Comparison of ENCODE assay signal across 13 cellular contexts in the genomic region with DNA sequence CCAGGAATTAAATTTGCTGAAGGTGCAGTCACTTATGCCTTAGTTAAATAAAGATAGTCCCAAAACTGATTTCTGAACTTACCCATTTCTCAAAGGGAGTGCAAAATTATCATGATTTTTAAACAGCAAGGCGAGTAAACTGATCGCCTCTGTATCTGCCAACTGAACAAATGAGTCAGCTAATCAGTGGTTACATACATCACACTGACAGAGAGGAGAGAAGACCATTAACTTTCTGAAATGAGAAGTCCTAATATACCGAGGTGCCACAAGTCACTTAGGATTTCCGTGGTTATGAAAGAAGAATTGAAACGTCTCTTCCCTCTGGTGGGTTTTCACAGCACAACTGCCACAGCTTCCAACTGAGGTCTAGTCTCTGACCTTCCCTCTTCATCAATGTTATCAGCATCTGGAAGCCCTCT.
A peak's percentile ranks its signal among the peaks of the same experiment; 100 is the strongest.
DNase-seq lines count a peak whose midpoint lies in the region; ATAC-seq, FAIRE-seq and TF ChIP-seq lines count a peak whose summit lies in the region.
"Had no signal": no experiment of that assay in that cellular context is flagged by ENCODE, and none has a peak within 500 bp of the region (broad histone marks: within the 10 kb centered on the region; RNA-seq: fewer than 3 reads in every experiment).

No MANE protein-coding gene starts in this region.

- DNase-seq in ELR (ENCODE audit: low read depth) (peak; percentile 8), NOMO-1 (lab: John Stamatoyannopoulos, UW; ENCODE audit: unreplicated experiment in 2 of 2) (peak; percentile 73 to 93), K562 (ENCODE audit: extremely low read depth in 1 of 4, low spot score in 3 of 4) (peak; percentile 28 to 60 (median 43)), kidney glomerular epithelial cell (lab: John Stamatoyannopoulos, UW) (no peak), sciatic nerve (ENCODE audit: low spot score) (no peak)
- DNase-seq in activated CD4-positive, alpha-beta T cell treated with anti-CD3 and anti-CD28 coated beads, Interleukin-2, amount 10 ng/mL, durations not matched to agents 24 days and 14 days, result no peak
- DNase-seq: aorta, endodermal cell had no signal

- peak overlapping the region; percentile 71 for H2AFZ ChIP-seq in K562 (ENCODE audit: low read depth, low read length)

- no peaks in the 10 kb centered on the region for H3K36me3 Mint-ChIP-seq in activated CD4-positive, alpha-beta T cell treated with anti-CD3 and anti-CD28 coated beads, Interleukin-2, amount 10 ng/mL, durations not matched to agents 24 days and 14 days (ENCODE audit: low read depth)
- H3K36me3 Mint-ChIP-seq: mesothelial cell of epicardium had no signal

- no TSS peak for BruUV-seq in K562 (replicated peaks; lab: Mats Ljungman, UMichigan)

- intact Hi-C loops in K562 (cut with micrococcal nuclease), result no loop called here
- intact Hi-C loops in activated CD4-positive, alpha-beta T cell treated with anti-CD3 and anti-CD28 coated beads, Interleukin-2, amount 10 ng/mL, durations not matched to agents 24 days and 14 days (cut with micrococcal nuclease), result no loop called here
- intact Hi-C loops in sciatic nerve (cut with DNase I), result no loop called here

- peak overlapping the region; percentile 55 for H3K4me2 ChIP-seq in K562 (ENCODE audit: insufficient read depth, low read length)

- H3K36me3 ChIP-seq in K562 (ENCODE audit: control insufficient read depth, insufficient read depth, low read length), result peaks cover 5% of the 10 kb centered on the region; the same call in 2 of the 3 replicates

- H3K9me3 Mint-ChIP-seq in activated CD4-positive, alpha-beta T cell treated with anti-CD3 and anti-CD28 coated beads, Interleukin-2, amount 10 ng/mL, durations not matched to agents 24 days and 14 days, result no peaks in the 10 kb centered on the region
- H3K9me3 Mint-ChIP-seq: endodermal cell, mesothelial cell of epicardium had no signal

- peak in 1 of 2 experiments; percentile 26; a peak in 1 of 4 replicates for TF ChIP-seq RAD21 in K562 (CRISPR knock-in tag; conservative IDR thresholded peaks at IDR 0.05 in 1 of 2, IDR thresholded peaks at IDR 0.05 in 1 of 2)

- in situ Hi-C loops in K562 (cut with MboI), result no loop called here

- no peak overlapping the region for H3K27ac Mint-ChIP-seq in activated CD4-positive, alpha-beta T cell treated with anti-CD3 and anti-CD28 coated beads, Interleukin-2, amount 10 ng/mL, durations not matched to agents 24 days and 14 days
- H3K27ac Mint-ChIP-seq: endodermal cell, mesothelial cell of epicardium had no signal

- no peaks in the 10 kb centered on the region for H3K27me3 Mint-ChIP-seq in activated CD4-positive, alpha-beta T cell treated with anti-CD3 and anti-CD28 coated beads, Interleukin-2, amount 10 ng/mL, durations not matched to agents 24 days and 14 days

- H3K9ac ChIP-seq in K562 (ENCODE audit: insufficient read depth in 1 of 2, low read depth in 2 of 2, low read length in 2 of 2), result peak overlapping the region; percentile 24 to 64; a peak in 2 of 4 replicates

- POLR2A ChIA-PET in K562 (lab: Yijun Ruan, JAX), result interaction anchor here (0.6 to 1.2 kb wide), 5 partner anchors 9 to 349 kb away, joined by 3 to 4 read pairs (median 3); no protein-coding TSS in a partner anchor

- peaks cover 11 to 52% of the 10 kb centered on the region in 2 experiments for H3K4me1 ChIP-seq in K562 (replicated peaks in 1 of 2; ENCODE audit: control insufficient read depth in 2 of 2, insufficient read depth in 2 of 2, low read length in 2 of 2)

- no peaks in the 10 kb centered on the region for H4K20me1 ChIP-seq in K562 (replicated peaks; ENCODE audit: control insufficient read depth, insufficient read depth, low read length)

- no peak overlapping the region for H3K4me3 ChIP-seq in K562

- no peaks in the 10 kb centered on the region for H3K27me3 ChIP-seq in K562 (ENCODE audit: control insufficient read depth in 2 of 2, insufficient read depth in 2 of 2, low read length in 2 of 2)

- peak; percentile 81 for TF ChIP-seq EP300 in K562 (IDR thresholded peaks at IDR 0.05; ENCODE audit: low read length)

- FAIRE-seq in K562 (lab: Jason Lieb, UNC), result peak; percentile 58

- peak; percentile 50 for ATAC-seq in HG02852 (IDR thresholded peaks at IDR 0.05; ENCODE audit: unreplicated experiment)
- peak; percentile 55 for ATAC-seq in K562
- no peak for ATAC-seq in HG03571 (IDR thresholded peaks at IDR 0.05; ENCODE audit: unreplicated experiment)
- no peak for ATAC-seq in sciatic nerve
- ATAC-seq: Panc1 had no signal

- H3K4me1 Mint-ChIP-seq in activated CD4-positive, alpha-beta T cell treated with anti-CD3 and anti-CD28 coated beads, Interleukin-2, amount 10 ng/mL, durations not matched to agents 24 days and 14 days, result no peaks in the 10 kb centered on the region

- H3K9me1 ChIP-seq in K562 (ENCODE audit: control insufficient read depth, insufficient read depth, low read length), result no peaks in the 10 kb centered on the region

- no peak for TF ChIP-seq POLR2A in K562 (conservative IDR thresholded peaks at IDR 0.05)

- TF ChIP-seq CTCF in K562 (IDR thresholded peaks at IDR 0.05 in 2 of 3, conservative IDR thresholded peaks at IDR 0.05 in 1 of 3; ENCODE audit: insufficient read depth in 2 of 3, low read depth in 1 of 3, low read length in 3 of 3), result no peak

- H3K27ac ChIP-seq in K562 (ENCODE audit: extremely low read depth, low read depth, low read length), result peak overlapping the region; percentile 72
- H3K27ac ChIP-seq: VCaP had no signal

- CTCF ChIA-PET in K562 (lab: Yijun Ruan, JAX; ENCODE audit: low intra/inter-chr PET ratio), result no interaction called here

- H3K4me3 Mint-ChIP-seq in activated CD4-positive, alpha-beta T cell treated with anti-CD3 and anti-CD28 coated beads, Interleukin-2, amount 10 ng/mL, durations not matched to agents 24 days and 14 days, result no peak overlapping the region
- H3K4me3 Mint-ChIP-seq: endodermal cell, mesothelial cell of epicardium had no signal

- H3K79me2 ChIP-seq in K562 (ENCODE audit: control insufficient read depth, insufficient read depth, low read length), result peaks cover 16% of the 10 kb centered on the region; the same call in 1 of the 3 replicates

- 4% methylated on average over 5 of the region's 5 CpGs for WGBS in K562 (ENCODE audit: insufficient coverage, low coverage, missing lambda C conversion rate)

- H3K9me3 ChIP-seq in K562 (replicated peaks; ENCODE audit: control insufficient read depth, insufficient read depth, low read depth, low read length), result no peaks in the 10 kb centered on the region

TF ChIP-seq in K562, 482 proteins besides CTCF, POLR2A, EP300 and RAD21 (continues in another document):
- TF ChIP-seq AFF4 (CRISPR knock-in tag; IDR thresholded peaks at IDR 0.05) (no peak), TEAD1 (CRISPR knock-in tag; IDR thresholded peaks at IDR 0.05) (peak in 1 of 2 experiments; percentile 61; a peak in 1 of 4 replicates), ZNF239 (CRISPR knock-in tag; IDR thresholded peaks at IDR 0.05) (no peak), KLF6 (CRISPR knock-in tag; IDR thresholded peaks at IDR 0.05; ENCODE audit: borderline replicate concordance) (no peak), DPF2 (IDR thresholded peaks at IDR 0.05) (peak; percentile 83), SMARCE1 (IDR thresholded peaks at IDR 0.05) (peak; percentile 85)
- TF ChIP-seq, protein P1, sequence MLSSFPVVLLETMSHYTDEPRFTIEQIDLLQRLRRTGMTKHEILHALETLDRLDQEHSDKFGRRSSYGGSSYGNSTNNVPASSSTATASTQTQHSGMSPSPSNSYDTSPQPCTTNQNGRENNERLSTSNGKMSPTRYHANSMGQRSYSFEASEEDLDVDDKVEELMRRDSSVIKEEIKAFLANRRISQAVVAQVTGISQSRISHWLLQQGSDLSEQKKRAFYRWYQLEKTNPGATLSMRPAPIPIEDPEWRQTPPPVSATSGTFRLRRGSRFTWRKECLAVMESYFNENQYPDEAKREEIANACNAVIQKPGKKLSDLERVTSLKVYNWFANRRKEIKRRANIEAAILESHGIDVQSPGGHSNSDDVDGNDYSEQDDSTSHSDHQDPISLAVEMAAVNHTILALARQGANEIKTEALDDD (IDR thresholded peaks at IDR 0.05), result peak; percentile 87
- TF ChIP-seq, protein P2, sequence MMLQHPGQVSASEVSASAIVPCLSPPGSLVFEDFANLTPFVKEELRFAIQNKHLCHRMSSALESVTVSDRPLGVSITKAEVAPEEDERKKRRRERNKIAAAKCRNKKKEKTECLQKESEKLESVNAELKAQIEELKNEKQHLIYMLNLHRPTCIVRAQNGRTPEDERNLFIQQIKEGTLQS (IDR thresholded peaks at IDR 0.05), result peak; percentile 63; the same call in 1 of the 2 replicates
- TF ChIP-seq, protein P2 (CRISPR knock-in tag; conservative IDR thresholded peaks at IDR 0.05), result peak; percentile 38; the same call in 1 of the 2 replicates

Comparison
In these comparisons a context has a peak if more than half of its experiments do, and no peak if none do; other contexts are left out.
1. DNase-seq: peak in ELR (single experiment), NOMO-1 (2 of 2) and K562 (4 of 4); none in kidney glomerular epithelial cell (single experiment), activated CD4-positive, alpha-beta T cell treated with anti-CD3 and anti-CD28 coated beads, Interleukin-2, amount 10 ng/mL, durations not matched to agents 24 days and 14 days (single experiment) and sciatic nerve (single experiment).
2. ATAC-seq: peak in HG02852 (single experiment) and K562 (single experiment); none in HG03571 (single experiment) and sciatic nerve (single experiment).